In the genomic region with DNA sequence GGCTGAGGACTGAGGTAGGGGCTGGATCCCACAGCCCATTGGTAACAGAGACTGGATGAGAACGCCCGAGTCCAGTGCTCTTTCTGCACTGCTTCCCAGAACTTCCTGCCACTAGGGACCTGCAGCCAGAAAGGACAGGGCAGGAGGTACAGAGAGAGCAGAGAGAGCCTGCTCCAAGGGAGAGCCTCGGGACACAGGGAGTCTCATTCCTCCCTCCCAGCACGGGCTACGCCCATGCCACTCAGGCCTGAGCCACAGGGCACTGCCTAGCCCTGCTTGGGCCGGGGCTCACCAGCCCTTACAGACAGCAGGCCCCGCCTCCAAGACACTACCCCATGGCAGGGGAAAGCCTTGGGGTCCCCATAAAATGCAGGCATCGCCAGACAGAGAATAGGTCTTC, we compare ENCODE assay signal across 7 cellular contexts. TPM values are rescaled to one million over a fixed set of nuclear protein-coding genes. Genes with fewer than 3 reads are reported as not detected.
A peak's percentile ranks its signal among the peaks of the same experiment; 100 is the strongest.
DNase-seq lines count a peak whose midpoint lies in the region; ATAC-seq and TF ChIP-seq lines count a peak whose summit lies in the region.
"Not testable (repeated sequence)": the region's sequence is repeated elsewhere in the genome, so short reads cannot be mapped to it uniquely, and the experiment has no call there.
"Had no signal": no experiment of that assay in that cellular context is flagged by ENCODE, and none has a peak within 500 bp of the region (broad histone marks: within the 10 kb centered on the region; RNA-seq: fewer than 3 reads in every experiment).

No MANE protein-coding gene starts in this region.

- not testable (repeated sequence) for H3K9me3 ChIP-seq in Panc1 (ENCODE audit: control insufficient read depth, insufficient read depth, low read depth, low read length); mucosa of descending colon; aorta (ENCODE audit: control insufficient read depth, low read length)

- H3K79me2 ChIP-seq in GM23338 (replicated peaks; ENCODE audit: insufficient read depth) = not testable (repeated sequence)

- WGBS in aorta, 2 donors = 45 to 100% methylated on average over 1 to 4 of the region's 8 CpGs

- H3K9me2 ChIP-seq in GM23338 (ENCODE audit: insufficient read depth) = not testable (repeated sequence)

- H3K27ac Mint-ChIP-seq in GM23338 = not testable (repeated sequence)

- H3K36me3 ChIP-seq in GM23338 (ENCODE audit: insufficient read depth); Panc1 (ENCODE audit: control insufficient read depth, insufficient read depth, low read length); mucosa of descending colon (ENCODE audit: low read depth); aorta (ENCODE audit: control insufficient read depth in 1 of 2, insufficient read depth in 2 of 2, low read length in 1 of 2): not testable (repeated sequence)

- not testable (repeated sequence) for H4K20me1 ChIP-seq in GM23338 (replicated peaks; ENCODE audit: insufficient read depth)

- ATAC-seq in GM23338 (peak; percentile 26; the same call in 2 of the 3 replicates), Panc1 (peak; percentile 56), Right ventricle myocardium superior (ENCODE audit: poor library complexity) (peak; percentile 18), left colon (peak; percentile 49), mucosa of descending colon (peak; percentile 32), aorta (ENCODE audit: low FRiP score) (peak; percentile 22)

- H3K27me3 ChIP-seq in GM23338 (ENCODE audit: insufficient read depth); Panc1 (ENCODE audit: control insufficient read depth, insufficient read depth, low read length); aorta (ENCODE audit: control insufficient read depth in 1 of 2, insufficient read depth in 2 of 2, low read length in 1 of 2): not testable (repeated sequence)

- not testable (repeated sequence) for H3K4me3 ChIP-seq in GM23338; Panc1 (ENCODE audit: low read depth in 2 of 2, low read length in 2 of 2); mucosa of descending colon; aorta (ENCODE audit: low read length in 2 of 2)

- H3K4me3 Mint-ChIP-seq in GM23338 = not testable (repeated sequence)

- intact Hi-C loops in Panc1 (cut with micrococcal nuclease; ENCODE audit: unreplicated experiment); Right ventricle myocardium superior (cut with DNase I); left colon (cut with DNase I, micrococcal nuclease); mucosa of descending colon (cut with DNase I, micrococcal nuclease); aorta (cut with DNase I): not testable (repeated sequence)

- CTCF ChIA-PET in Panc1 (lab: Charles Lee) = not testable (repeated sequence)

- H3K36me3 Mint-ChIP-seq in GM23338 (ENCODE audit: low read depth) = not testable (repeated sequence)

- not testable (repeated sequence) for BruUV-seq in Panc1 (replicated peaks; lab: Mats Ljungman, UMichigan)

- H3K4me1 Mint-ChIP-seq in GM23338 = not testable (repeated sequence)

- not testable (repeated sequence) for TF ChIP-seq CTCF in GM23338 (conservative IDR thresholded peaks at IDR 0.05; ENCODE audit: low read depth in 2 of 2); Panc1 (IDR thresholded peaks at IDR 0.05); mucosa of descending colon (IDR thresholded peaks at IDR 0.05)

- not testable (repeated sequence) for H3K4me2 ChIP-seq in GM23338

- H3K4me1 ChIP-seq in GM23338 (ENCODE audit: insufficient read depth); Panc1 (ENCODE audit: control insufficient read depth, insufficient read depth, low read length); mucosa of descending colon (ENCODE audit: low read depth); aorta (ENCODE audit: control insufficient read depth in 1 of 2, insufficient read depth in 2 of 2, low read length in 2 of 2): not testable (repeated sequence)

- in situ Hi-C loops in Panc1 (cut with HindIII; ENCODE audit: low pct_unique_long_range_greater_than_20kb, low sequenced_read_pairs) = not testable (repeated sequence)

- not testable (repeated sequence) for H3K27me3 Mint-ChIP-seq in GM23338 (ENCODE audit: insufficient read depth, low read depth, poor library complexity)

- H3F3A ChIP-seq in GM23338 (replicated peaks; ENCODE audit: low read depth) = not testable (repeated sequence)

- not testable (repeated sequence) for H3K9me3 Mint-ChIP-seq in GM23338

- H2AFZ ChIP-seq in GM23338 = not testable (repeated sequence)

- POLR2A ChIA-PET in Panc1 (lab: Charles Lee) = not testable (repeated sequence)

- DNase-seq in GM23338 (ENCODE audit: low spot score); Panc1 (ENCODE audit: low read depth, low spot score); Right ventricle myocardium superior; left colon; mucosa of descending colon; aorta: not testable (repeated sequence)

- H3K27ac ChIP-seq in GM23338 (ENCODE audit: low read depth); Panc1 (ENCODE audit: low read length); aorta (ENCODE audit: low read depth in 1 of 2, low read length in 2 of 2): not testable (repeated sequence)

RNA-seq across cellular contexts. Expression of a gene that starts 26.1 kb away (rescaled TPM):
- 13.9 and 15.7 TPM in 2 replicates for total RNA-seq in GM23338 (2014; rRNA removed; shearing (Covaris generic))
- polyA plus RNA-seq in GM23338 (2016; fragmentation: Nextera tagmentation; extraction: Ambion mirVana) (9.4 and 14.5 TPM in 2 replicates), aorta (10 to 100 TPM in 1 of 2 donors, 1 to 10 TPM in 1; 2.6 to 26.9 TPM)
- total RNA-seq in Panc1 (2021; ENCODE audit: unreplicated experiment) (14.7 TPM), Right ventricle myocardium superior (2.6 TPM), left colon (10 to 100 TPM; 22.1 to 23.5 TPM), mucosa of descending colon (10 to 100 TPM; 23.1 to 37.8 (median 23.1) TPM), aorta (10 to 100 TPM; 36.4 to 56.8 TPM)
- polyA plus RNA-seq in Panc1 (2012; ENCODE audit: insufficient read length) = 4.0 TPM

RNA-seq across cellular contexts. Expression of a gene that starts 30.1 kb away (rescaled TPM):
- 260 and 305 TPM in 2 replicates for total RNA-seq in GM23338 (2014; rRNA removed; shearing (Covaris generic))
- polyA plus RNA-seq in GM23338 (2016; fragmentation: Nextera tagmentation; extraction: Ambion mirVana) (666 and 733 TPM in 2 replicates), aorta (100 to 1,000 TPM; 250 to 286 TPM)
- total RNA-seq in Panc1 (2021; ENCODE audit: unreplicated experiment) (298 TPM), Right ventricle myocardium superior (1,337 TPM), left colon (100 to 1,000 TPM; 626 to 674 TPM), mucosa of descending colon (100 to 1,000 TPM; 410 to 732 (median 521) TPM), aorta (100 to 1,000 TPM; 114 to 130 TPM)
- polyA plus RNA-seq in Panc1 (2012; ENCODE audit: insufficient read length) = 264 TPM

RNA-seq across cellular contexts. Expression of a gene that starts 48.1 kb away (rescaled TPM):
- 41.5 and 42.5 TPM in 2 replicates for total RNA-seq in GM23338 (2014; rRNA removed; shearing (Covaris generic))
- polyA plus RNA-seq in GM23338 (2016; fragmentation: Nextera tagmentation; extraction: Ambion mirVana) (27.2 and 27.4 TPM in 2 replicates), aorta (10 to 100 TPM; 63.2 to 92.2 TPM)
- total RNA-seq in Panc1 (2021; ENCODE audit: unreplicated experiment) (28.1 TPM), Right ventricle myocardium superior (54.5 TPM), left colon (10 to 100 TPM; 67.4 to 79.2 TPM), mucosa of descending colon (10 to 100 TPM; 63.4 to 79.7 (median 78.3) TPM), aorta (10 to 100 TPM; 70.6 to 74.4 TPM)
- 39.2 TPM for polyA plus RNA-seq in Panc1 (2012; ENCODE audit: insufficient read length)

RNA-seq across cellular contexts. Expression of a gene that starts 53.8 kb away (rescaled TPM):
- total RNA-seq in GM23338 (2014; rRNA removed; shearing (Covaris generic)) = 2.6 and 2.9 TPM in 2 replicates
- polyA plus RNA-seq in GM23338 (2016; fragmentation: Nextera tagmentation; extraction: Ambion mirVana) = 1.7 and 2.6 TPM in 2 replicates
- total RNA-seq in Panc1 (2021; ENCODE audit: unreplicated experiment) = 6.0 TPM
- 3.8 TPM for polyA plus RNA-seq in Panc1 (2012; ENCODE audit: insufficient read length)
- total RNA-seq in Right ventricle myocardium superior = 1.2 TPM
- total RNA-seq in left colon = 1 to 10 TPM; 7.2 to 7.8 TPM
- 10 to 100 TPM in 2 of 3 donors, 1 to 10 TPM in 1; 8.7 to 12.5 (median 11.7) TPM for total RNA-seq in mucosa of descending colon
- 10 to 100 TPM; 10.3 TPM for total RNA-seq in aorta
- polyA plus RNA-seq in aorta = 10 to 100 TPM in 1 of 2 donors, 1 to 10 TPM in 1; 4.1 to 36.3 TPM
- polyA plus RNA-seq: CD4-positive, alpha-beta memory T cell had no signal
